Comparison of ENCODE assay signal across 1 cellular context in the genomic region with DNA sequence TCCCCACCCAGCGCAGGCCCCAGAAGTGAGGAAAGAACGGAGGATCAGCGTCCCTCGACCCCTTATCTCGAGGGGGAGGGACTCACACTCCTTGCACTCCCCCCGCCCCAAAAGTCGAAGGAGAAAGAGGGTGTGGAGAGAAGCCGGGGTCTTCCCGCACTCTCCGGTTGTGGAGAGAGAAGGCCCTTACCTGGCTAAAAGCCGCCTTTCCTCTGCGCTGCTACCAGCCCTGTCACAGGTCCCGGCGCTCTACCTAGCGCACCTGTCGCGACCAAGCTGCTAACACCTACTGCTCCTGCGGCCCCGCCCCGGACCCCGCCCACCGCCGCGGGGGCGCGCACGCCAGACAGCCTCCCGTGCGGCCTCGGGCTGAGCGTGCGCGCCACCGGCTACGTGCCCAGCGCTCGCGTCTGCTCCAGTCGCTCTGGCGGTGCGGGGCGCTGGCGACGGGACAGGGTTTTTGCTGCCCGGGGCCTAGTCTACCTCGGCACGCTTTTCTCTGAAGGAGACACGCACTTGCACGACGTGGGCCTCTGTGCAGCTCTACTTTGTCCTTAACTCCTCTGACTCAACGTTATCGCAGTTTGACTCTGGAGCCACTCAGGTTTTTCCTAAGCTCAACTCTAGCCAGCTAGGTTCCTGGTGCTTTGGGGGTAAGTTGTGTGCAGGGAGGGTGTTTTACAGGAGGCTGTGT.
TF ChIP-seq lines count a peak whose summit lies in the region.

A gene (minus strand): TSS at position 291 of the 694 bp plus-strand sequence. CDS start 34,769 bp downstream, outside the sequence.

TF ChIP-seq in HepG2, 621 proteins besides CTCF, POLR2A, EP300 and RAD21 (continued from another document and continues in another):
- TF ChIP-seq, protein P1, sequence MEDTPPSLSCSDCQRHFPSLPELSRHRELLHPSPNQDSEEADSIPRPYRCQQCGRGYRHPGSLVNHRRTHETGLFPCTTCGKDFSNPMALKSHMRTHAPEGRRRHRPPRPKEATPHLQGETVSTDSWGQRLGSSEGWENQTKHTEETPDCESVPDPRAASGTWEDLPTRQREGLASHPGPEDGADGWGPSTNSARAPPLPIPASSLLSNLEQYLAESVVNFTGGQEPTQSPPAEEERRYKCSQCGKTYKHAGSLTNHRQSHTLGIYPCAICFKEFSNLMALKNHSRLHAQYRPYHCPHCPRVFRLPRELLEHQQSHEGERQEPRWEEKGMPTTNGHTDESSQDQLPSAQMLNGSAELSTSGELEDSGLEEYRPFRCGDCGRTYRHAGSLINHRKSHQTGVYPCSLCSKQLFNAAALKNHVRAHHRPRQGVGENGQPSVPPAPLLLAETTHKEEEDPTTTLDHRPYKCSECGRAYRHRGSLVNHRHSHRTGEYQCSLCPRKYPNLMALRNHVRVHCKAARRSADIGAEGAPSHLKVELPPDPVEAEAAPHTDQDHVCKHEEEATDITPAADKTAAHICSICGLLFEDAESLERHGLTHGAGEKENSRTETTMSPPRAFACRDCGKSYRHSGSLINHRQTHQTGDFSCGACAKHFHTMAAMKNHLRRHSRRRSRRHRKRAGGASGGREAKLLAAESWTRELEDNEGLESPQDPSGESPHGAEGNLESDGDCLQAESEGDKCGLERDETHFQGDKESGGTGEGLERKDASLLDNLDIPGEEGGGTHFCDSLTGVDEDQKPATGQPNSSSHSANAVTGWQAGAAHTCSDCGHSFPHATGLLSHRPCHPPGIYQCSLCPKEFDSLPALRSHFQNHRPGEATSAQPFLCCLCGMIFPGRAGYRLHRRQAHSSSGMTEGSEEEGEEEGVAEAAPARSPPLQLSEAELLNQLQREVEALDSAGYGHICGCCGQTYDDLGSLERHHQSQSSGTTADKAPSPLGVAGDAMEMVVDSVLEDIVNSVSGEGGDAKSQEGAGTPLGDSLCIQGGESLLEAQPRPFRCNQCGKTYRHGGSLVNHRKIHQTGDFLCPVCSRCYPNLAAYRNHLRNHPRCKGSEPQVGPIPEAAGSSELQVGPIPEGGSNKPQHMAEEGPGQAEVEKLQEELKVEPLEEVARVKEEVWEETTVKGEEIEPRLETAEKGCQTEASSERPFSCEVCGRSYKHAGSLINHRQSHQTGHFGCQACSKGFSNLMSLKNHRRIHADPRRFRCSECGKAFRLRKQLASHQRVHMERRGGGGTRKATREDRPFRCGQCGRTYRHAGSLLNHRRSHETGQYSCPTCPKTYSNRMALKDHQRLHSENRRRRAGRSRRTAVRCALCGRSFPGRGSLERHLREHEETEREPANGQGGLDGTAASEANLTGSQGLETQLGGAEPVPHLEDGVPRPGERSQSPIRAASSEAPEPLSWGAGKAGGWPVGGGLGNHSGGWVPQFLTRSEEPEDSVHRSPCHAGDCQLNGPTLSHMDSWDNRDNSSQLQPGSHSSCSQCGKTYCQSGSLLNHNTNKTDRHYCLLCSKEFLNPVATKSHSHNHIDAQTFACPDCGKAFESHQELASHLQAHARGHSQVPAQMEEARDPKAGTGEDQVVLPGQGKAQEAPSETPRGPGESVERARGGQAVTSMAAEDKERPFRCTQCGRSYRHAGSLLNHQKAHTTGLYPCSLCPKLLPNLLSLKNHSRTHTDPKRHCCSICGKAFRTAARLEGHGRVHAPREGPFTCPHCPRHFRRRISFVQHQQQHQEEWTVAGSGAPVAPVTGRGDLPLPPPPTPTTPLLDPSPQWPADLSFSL (CRISPR knock-in tag; IDR thresholded peaks at IDR 0.05): no peak
- no peak for TF ChIP-seq REL (CRISPR knock-in tag; conservative IDR thresholded peaks at IDR 0.05)
- TF ChIP-seq ZNF331 (CRISPR knock-in tag; IDR thresholded peaks at IDR 0.05): peak; percentile 60; the same call in 1 of the 2 replicates
- TF ChIP-seq ZNF530 (CRISPR knock-in tag; IDR thresholded peaks at IDR 0.05; ENCODE audit: low read depth): no peak
- TF ChIP-seq CHD4 (IDR thresholded peaks at IDR 0.05; ENCODE audit: borderline replicate concordance, low read length): no peak; the same call in 1 of the 2 replicates
- no peak for TF ChIP-seq ZNF10 (CRISPR knock-in tag; IDR thresholded peaks at IDR 0.05; ENCODE audit: borderline replicate concordance, low read depth)
- TF ChIP-seq KDM2A (CRISPR knock-in tag; IDR thresholded peaks at IDR 0.05; ENCODE audit: borderline replicate concordance, low read depth): peak; percentile 69; the same call in 1 of the 2 replicates
- no peak for TF ChIP-seq ZNF619 (CRISPR knock-in tag; IDR thresholded peaks at IDR 0.05)
- TF ChIP-seq, protein P2, sequence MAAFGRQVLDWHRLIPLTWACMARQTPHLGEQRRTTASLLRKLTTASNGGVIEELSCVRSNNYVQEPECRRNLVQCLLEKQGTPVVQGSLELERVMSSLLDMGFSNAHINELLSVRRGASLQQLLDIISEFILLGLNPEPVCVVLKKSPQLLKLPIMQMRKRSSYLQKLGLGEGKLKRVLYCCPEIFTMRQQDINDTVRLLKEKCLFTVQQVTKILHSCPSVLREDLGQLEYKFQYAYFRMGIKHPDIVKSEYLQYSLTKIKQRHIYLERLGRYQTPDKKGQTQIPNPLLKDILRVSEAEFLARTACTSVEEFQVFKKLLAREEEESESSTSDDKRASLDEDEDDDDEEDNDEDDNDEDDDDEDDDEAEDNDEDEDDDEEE (CRISPR knock-in tag; IDR thresholded peaks at IDR 0.05): peak; percentile 62; the same call in 1 of the 2 replicates
- TF ChIP-seq FOXM1 (CRISPR knock-in tag; IDR thresholded peaks at IDR 0.05): no peak
- no peak for TF ChIP-seq SMYD3 (CRISPR knock-in tag; IDR thresholded peaks at IDR 0.05)
- TF ChIP-seq RBM39 (IDR thresholded peaks at IDR 0.05; ENCODE audit: low read depth, low read length, poor library complexity, severe bottlenecking): no peak
- no peak for TF ChIP-seq TEAD3 (CRISPR knock-in tag; optimal IDR thresholded peaks at IDR 0.05; ENCODE audit: borderline replicate concordance)
- peak; percentile 47; the same call in 1 of the 2 replicates for TF ChIP-seq ZNF543 (CRISPR knock-in tag; IDR thresholded peaks at IDR 0.05)
- peak; percentile 49; the same call in 1 of the 2 replicates for TF ChIP-seq ZNF441 (CRISPR knock-in tag; IDR thresholded peaks at IDR 0.05; ENCODE audit: borderline replicate concordance)
- TF ChIP-seq RCOR2 (CRISPR knock-in tag; IDR thresholded peaks at IDR 0.05): no peak
- no peak for TF ChIP-seq SMARCC2 (IDR thresholded peaks at IDR 0.05)
- peak; percentile 74 for TF ChIP-seq PHF21A (CRISPR knock-in tag; IDR thresholded peaks at IDR 0.05)
- no peak for TF ChIP-seq MEF2D (CRISPR knock-in tag; IDR thresholded peaks at IDR 0.05)
- TF ChIP-seq ISX (CRISPR knock-in tag; conservative IDR thresholded peaks at IDR 0.05): no peak
- TF ChIP-seq ZNF572 (CRISPR knock-in tag; IDR thresholded peaks at IDR 0.05): no peak
- TF ChIP-seq, protein P3, sequence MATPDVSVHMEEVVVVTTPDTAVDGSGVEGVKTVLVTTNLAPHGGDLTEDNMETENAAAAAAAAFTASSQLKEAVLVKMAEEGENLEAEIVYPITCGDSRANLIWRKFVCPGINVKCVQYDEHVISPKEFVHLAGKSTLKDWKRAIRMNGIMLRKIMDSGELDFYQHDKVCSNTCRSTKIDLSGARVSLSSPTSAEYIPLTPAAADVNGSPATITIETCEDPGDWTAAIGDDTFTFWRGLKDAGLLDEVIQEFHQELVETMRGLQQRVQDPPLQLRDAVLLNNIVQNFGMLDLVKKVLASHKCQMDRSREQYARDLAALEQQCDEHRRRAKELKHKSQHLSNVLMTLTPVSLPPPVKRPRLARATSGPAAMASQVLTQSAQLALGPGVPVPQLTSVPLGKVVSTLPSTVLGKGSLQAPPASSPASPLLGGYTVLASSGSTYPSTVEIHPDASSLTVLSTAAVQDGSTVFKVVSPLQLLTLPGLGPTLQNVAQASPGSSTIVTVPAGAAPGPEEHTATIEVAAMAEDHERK (CRISPR knock-in tag; IDR thresholded peaks at IDR 0.05; ENCODE audit: low read depth): peak; percentile 95
- no peak for TF ChIP-seq ZNF792 (CRISPR knock-in tag; IDR thresholded peaks at IDR 0.05)
- TF ChIP-seq, protein P4, sequence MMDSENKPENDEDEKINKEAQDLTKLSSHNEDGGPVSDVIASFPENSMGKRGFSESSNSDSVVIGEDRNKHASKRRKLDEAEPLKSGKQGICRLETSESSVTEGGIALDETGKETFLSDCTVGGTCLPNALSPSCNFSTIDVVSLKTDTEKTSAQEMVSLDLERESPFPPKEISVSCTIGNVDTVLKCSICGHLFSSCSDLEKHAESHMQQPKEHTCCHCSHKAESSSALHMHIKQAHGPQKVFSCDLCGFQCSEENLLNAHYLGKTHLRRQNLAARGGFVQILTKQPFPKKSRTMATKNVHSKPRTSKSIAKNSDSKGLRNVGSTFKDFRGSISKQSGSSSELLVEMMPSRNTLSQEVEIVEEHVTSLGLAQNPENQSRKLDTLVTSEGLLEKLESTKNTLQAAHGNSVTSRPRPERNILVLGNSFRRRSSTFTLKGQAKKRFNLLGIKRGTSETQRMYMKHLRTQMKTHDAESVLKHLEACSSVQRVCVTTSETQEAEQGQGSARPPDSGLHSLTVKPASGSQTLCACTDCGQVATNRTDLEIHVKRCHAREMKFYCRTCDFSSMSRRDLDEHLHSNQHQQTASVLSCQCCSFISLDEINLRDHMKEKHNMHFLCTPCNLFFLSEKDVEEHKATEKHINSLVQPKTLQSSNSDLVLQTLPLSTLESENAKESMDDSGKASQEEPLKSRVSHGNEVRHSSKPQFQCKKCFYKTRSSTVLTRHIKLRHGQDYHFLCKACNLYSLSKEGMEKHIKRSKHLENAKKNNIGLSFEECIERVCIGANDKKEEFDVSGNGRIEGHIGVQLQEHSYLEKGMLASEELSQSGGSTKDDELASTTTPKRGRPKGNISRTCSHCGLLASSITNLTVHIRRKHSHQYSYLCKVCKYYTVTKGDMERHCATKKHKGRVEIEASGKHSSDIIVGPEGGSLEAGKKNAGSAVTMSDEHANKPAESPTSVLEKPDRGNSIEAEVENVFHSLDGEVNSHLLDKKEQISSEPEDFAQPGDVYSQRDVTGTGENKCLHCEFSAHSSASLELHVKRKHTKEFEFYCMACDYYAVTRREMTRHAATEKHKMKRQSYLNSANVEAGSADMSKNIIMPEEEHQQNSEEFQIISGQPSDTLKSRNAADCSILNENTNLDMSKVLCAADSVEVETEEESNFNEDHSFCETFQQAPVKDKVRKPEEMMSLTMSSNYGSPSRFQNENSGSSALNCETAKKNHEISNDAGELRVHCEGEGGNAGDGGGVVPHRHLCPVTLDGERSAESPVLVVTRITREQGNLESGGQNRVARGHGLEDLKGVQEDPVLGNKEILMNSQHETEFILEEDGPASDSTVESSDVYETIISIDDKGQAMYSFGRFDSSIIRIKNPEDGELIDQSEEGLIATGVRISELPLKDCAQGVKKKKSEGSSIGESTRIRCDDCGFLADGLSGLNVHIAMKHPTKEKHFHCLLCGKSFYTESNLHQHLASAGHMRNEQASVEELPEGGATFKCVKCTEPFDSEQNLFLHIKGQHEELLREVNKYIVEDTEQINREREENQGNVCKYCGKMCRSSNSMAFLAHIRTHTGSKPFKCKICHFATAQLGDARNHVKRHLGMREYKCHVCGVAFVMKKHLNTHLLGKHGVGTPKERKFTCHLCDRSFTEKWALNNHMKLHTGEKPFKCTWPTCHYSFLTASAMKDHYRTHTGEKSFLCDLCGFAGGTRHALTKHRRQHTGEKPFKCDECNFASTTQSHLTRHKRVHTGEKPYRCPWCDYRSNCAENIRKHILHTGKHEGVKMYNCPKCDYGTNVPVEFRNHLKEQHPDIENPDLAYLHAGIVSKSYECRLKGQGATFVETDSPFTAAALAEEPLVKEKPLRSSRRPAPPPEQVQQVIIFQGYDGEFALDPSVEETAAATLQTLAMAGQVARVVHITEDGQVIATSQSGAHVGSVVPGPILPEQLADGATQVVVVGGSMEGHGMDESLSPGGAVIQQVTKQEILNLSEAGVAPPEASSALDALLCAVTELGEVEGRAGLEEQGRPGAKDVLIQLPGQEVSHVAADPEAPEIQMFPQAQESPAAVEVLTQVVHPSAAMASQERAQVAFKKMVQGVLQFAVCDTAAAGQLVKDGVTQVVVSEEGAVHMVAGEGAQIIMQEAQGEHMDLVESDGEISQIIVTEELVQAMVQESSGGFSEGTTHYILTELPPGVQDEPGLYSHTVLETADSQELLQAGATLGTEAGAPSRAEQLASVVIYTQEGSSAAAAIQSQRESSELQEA (CRISPR knock-in tag; IDR thresholded peaks at IDR 0.05; ENCODE audit: not compliant biosample characterization): peak; percentile 65
- TF ChIP-seq THAP11 (CRISPR knock-in tag; IDR thresholded peaks at IDR 0.05): peak; percentile 56; the same call in 1 of the 2 replicates
- no peak for TF ChIP-seq ZNF780A (CRISPR knock-in tag; IDR thresholded peaks at IDR 0.05)
- TF ChIP-seq, protein P5, sequence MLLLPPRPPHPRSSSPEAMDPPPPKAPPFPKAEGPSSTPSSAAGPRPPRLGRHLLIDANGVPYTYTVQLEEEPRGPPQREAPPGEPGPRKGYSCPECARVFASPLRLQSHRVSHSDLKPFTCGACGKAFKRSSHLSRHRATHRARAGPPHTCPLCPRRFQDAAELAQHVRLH (CRISPR knock-in tag; IDR thresholded peaks at IDR 0.05; ENCODE audit: borderline replicate concordance, low read depth): peak; percentile 87
- no peak for TF ChIP-seq MIER2 (CRISPR knock-in tag; IDR thresholded peaks at IDR 0.05)
- TF ChIP-seq, protein P6, sequence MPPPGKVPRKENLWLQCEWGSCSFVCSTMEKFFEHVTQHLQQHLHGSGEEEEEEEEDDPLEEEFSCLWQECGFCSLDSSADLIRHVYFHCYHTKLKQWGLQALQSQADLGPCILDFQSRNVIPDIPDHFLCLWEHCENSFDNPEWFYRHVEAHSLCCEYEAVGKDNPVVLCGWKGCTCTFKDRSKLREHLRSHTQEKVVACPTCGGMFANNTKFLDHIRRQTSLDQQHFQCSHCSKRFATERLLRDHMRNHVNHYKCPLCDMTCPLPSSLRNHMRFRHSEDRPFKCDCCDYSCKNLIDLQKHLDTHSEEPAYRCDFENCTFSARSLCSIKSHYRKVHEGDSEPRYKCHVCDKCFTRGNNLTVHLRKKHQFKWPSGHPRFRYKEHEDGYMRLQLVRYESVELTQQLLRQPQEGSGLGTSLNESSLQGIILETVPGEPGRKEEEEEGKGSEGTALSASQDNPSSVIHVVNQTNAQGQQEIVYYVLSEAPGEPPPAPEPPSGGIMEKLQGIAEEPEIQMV (CRISPR knock-in tag; IDR thresholded peaks at IDR 0.05; ENCODE audit: low read depth): 0 out of 2 replicates have a peak, but pooled peaks have one; percentile 44
- no peak for TF ChIP-seq ADNP (CRISPR knock-in tag; IDR thresholded peaks at IDR 0.05)
- TF ChIP-seq, protein P7, sequence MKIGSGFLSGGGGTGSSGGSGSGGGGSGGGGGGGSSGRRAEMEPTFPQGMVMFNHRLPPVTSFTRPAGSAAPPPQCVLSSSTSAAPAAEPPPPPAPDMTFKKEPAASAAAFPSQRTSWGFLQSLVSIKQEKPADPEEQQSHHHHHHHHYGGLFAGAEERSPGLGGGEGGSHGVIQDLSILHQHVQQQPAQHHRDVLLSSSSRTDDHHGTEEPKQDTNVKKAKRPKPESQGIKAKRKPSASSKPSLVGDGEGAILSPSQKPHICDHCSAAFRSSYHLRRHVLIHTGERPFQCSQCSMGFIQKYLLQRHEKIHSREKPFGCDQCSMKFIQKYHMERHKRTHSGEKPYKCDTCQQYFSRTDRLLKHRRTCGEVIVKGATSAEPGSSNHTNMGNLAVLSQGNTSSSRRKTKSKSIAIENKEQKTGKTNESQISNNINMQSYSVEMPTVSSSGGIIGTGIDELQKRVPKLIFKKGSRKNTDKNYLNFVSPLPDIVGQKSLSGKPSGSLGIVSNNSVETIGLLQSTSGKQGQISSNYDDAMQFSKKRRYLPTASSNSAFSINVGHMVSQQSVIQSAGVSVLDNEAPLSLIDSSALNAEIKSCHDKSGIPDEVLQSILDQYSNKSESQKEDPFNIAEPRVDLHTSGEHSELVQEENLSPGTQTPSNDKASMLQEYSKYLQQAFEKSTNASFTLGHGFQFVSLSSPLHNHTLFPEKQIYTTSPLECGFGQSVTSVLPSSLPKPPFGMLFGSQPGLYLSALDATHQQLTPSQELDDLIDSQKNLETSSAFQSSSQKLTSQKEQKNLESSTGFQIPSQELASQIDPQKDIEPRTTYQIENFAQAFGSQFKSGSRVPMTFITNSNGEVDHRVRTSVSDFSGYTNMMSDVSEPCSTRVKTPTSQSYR (CRISPR knock-in tag; IDR thresholded peaks at IDR 0.05; ENCODE audit: borderline replicate concordance): peak; percentile 27; the same call in 1 of the 2 replicates
- no peak for TF ChIP-seq SSRP1 (CRISPR knock-in tag; IDR thresholded peaks at IDR 0.05)
- no peak for TF ChIP-seq ZNF329 (CRISPR knock-in tag; IDR thresholded peaks at IDR 0.05; ENCODE audit: low read depth)
- TF ChIP-seq RELA (CRISPR knock-in tag; IDR thresholded peaks at IDR 0.05): no peak
